Comparison of ENCODE assay signal across 15 cellular contexts in genomic region chrX:18294893-18295292, GRCh38. TPM values are rescaled to one million over a fixed set of nuclear protein-coding genes. Genes with fewer than 3 reads are reported as not detected.
DNase-seq lines count a peak whose midpoint lies in the region; ATAC-seq, FAIRE-seq and TF ChIP-seq lines count a peak whose summit lies in the region.
"Had no signal": no experiment of that assay in that cellular context is flagged by ENCODE, and none has a peak within 500 bp of the region (broad histone marks: within the 10 kb centered on the region; RNA-seq: fewer than 3 reads in every experiment).

No MANE protein-coding gene starts in this region.

- TF ChIP-seq RAD21 in HepG2 (CRISPR knock-in tag; IDR thresholded peaks at IDR 0.05): no peak

- no peak overlapping the region for H3K27ac ChIP-seq in HepG2 (ENCODE audit: extremely low read length, insufficient read depth, low read length)
- H3K27ac ChIP-seq: BLaER1 treated with 17β-estradiol and CSF1 and Interleukin-3, amounts not matched to agents 10 nM and 100 nM had no signal

- no CpG with 5 or more reads among the region's 3 CpGs for WGBS in HepG2 (ENCODE audit: low lambda C conversion rate)

- no peaks in the 10 kb centered on the region for H3K27me3 ChIP-seq in HepG2 (ENCODE audit: control insufficient read depth in 1 of 2, insufficient read depth in 2 of 2, low read length in 2 of 2)

- BruUV-seq in HepG2 (replicated peaks; lab: Mats Ljungman, UMichigan): no TSS peak

- H3K9ac ChIP-seq in HepG2 (ENCODE audit: insufficient read depth, low read depth, low read length): no peak overlapping the region
- H3K9ac ChIP-seq: BLaER1 treated with 17β-estradiol and CSF1 and Interleukin-3, amounts not matched to agents 10 nM and 100 nM had no signal

- FAIRE-seq in HepG2 (lab: Jason Lieb, UNC): no peak
- FAIRE-seq: G401.6, GM12891 had no signal

- H2AFZ ChIP-seq in HepG2 (ENCODE audit: low read length): no peak overlapping the region

- no peak overlapping the region for H3K4me3 ChIP-seq in HepG2 (replicated peaks in 1 of 3; ENCODE audit: insufficient read depth in 1 of 3, low read depth in 2 of 3, low read length in 3 of 3)
- H3K4me3 ChIP-seq: BLaER1 treated with 17β-estradiol and CSF1 and Interleukin-3, amounts not matched to agents 10 nM and 100 nM had no signal

- TF ChIP-seq EP300 in HepG2 (IDR thresholded peaks at IDR 0.05; ENCODE audit: low read depth in 2 of 2, low read length in 2 of 2): no peak
- TF ChIP-seq EP300 in HepG2 (CRISPR knock-in tag; IDR thresholded peaks at IDR 0.05; ENCODE audit: borderline replicate concordance): no peak

- in situ Hi-C loops in HepG2 (cut with HindIII; ENCODE audit: extremely low pct_ligation_motif_present, low pct_unique_long_range_greater_than_20kb): no loop called here

- ATAC-seq in HepG2: no peak
- ATAC-seq: HCT116 had no signal

- no peaks in the 10 kb centered on the region for H3K9me3 ChIP-seq in HepG2 (ENCODE audit: low read length)

- no peak overlapping the region for H3K4me2 ChIP-seq in HepG2 (ENCODE audit: low read depth, low read length)
- H3K4me2 ChIP-seq: BLaER1 treated with 17β-estradiol and CSF1 and Interleukin-3, amounts not matched to agents 10 nM and 100 nM had no signal

- H3K79me2 ChIP-seq in HepG2 (ENCODE audit: insufficient read depth, low read length): no peaks in the 10 kb centered on the region

- DNase-seq in NCI-H82 (lab: John Stamatoyannopoulos, UW) (peak; percentile 1), NCI-H82 treated with DMSO at 0.1 percent for 48 hours (lab: John Stamatoyannopoulos, UW; ENCODE audit: unreplicated experiment) (no peak), ecto neural progenitor cell (ENCODE audit: low spot score) (peak; percentile 39), HepG2 (ENCODE audit: low spot score) (no peak), NCI-H187 (lab: John Stamatoyannopoulos, UW) (no peak)
- no peak for DNase-seq in activated CD8-positive, alpha-beta memory T cell treated with anti-CD3 and anti-CD28 coated beads, Interleukin-2, amount 50 U/mL, for 48 hours
- DNase-seq in stimulated activated CD4-positive, alpha-beta T cell treated with anti-CD3 and anti-CD28 coated beads, Interleukin-1b, Interleukin-23, amount 100 ng/mL, for 48 hours: no peak
- DNase-seq: 8988T; CD4-positive, CD25-positive, alpha-beta regulatory T cell; DMS79; GOT3 had no signal

- CTCF ChIA-PET in HepG2 (lab: Yijun Ruan, JAX; ENCODE audit: low intra/inter-chr PET ratio, low total read pairs): no interaction called here

- no peak for TF ChIP-seq POLR2A in HepG2 (IDR thresholded peaks at IDR 0.05; ENCODE audit: insufficient read depth in 1 of 2, low read depth in 2 of 2, low read length in 2 of 2)

- H4K20me1 ChIP-seq in HepG2 (ENCODE audit: insufficient read depth, low read length): no peaks in the 10 kb centered on the region

- no peak for TF ChIP-seq CTCF in HepG2 (CRISPR knock-in tag; IDR thresholded peaks at IDR 0.05)

- POLR2A ChIA-PET in HepG2 (lab: Yijun Ruan, JAX): no interaction called here

- no peaks in the 10 kb centered on the region for H3K4me1 ChIP-seq in HepG2 (ENCODE audit: insufficient read depth, low read length)
- H3K4me1 ChIP-seq: BLaER1 treated with 17β-estradiol and CSF1 and Interleukin-3, amounts not matched to agents 10 nM and 100 nM had no signal

- H3K36me3 ChIP-seq in HepG2 (replicated peaks in 1 of 2; ENCODE audit: control insufficient read depth in 1 of 2, insufficient read depth in 2 of 2, low read length in 2 of 2): no peaks in the 10 kb centered on the region

- intact Hi-C loops in HepG2 (cut with micrococcal nuclease; ENCODE audit: unreplicated experiment): no loop called here

TF ChIP-seq in HepG2, 621 proteins besides CTCF, POLR2A, EP300 and RAD21:
- TF ChIP-seq ELK4 (CRISPR knock-in tag; IDR thresholded peaks at IDR 0.05; ENCODE audit: borderline replicate concordance) (no peak), ZBTB33 (CRISPR knock-in tag; IDR thresholded peaks at IDR 0.05) (peak; percentile 86)

RNA-seq across cellular contexts. Expression of gene SCML2, which starts 59.6 kb away (rescaled TPM):
- total RNA-seq in HepG2 (2016; rRNA removed; fragmentation: Illumina TruSeq; extraction: Trizol): 7.6 and 8.7 TPM in 2 replicates
- 2.7 and 3.4 TPM in 2 replicates for total RNA-seq in HepG2 (2016; cell fraction: cytosol; rRNA removed; fragmentation: Illumina TruSeq; extraction: Trizol; ENCODE audit: low read depth)
- total RNA-seq in HepG2 (2016; cell fraction: insoluble cytoplasmic fraction; rRNA removed; fragmentation: Illumina TruSeq; extraction: Trizol): 6.9 and 9.9 TPM in 2 replicates
- 3.2 and 3.8 TPM in 2 replicates for total RNA-seq in HepG2 (2016; cell fraction: membrane; rRNA removed; fragmentation: Illumina TruSeq; extraction: Trizol)
- total RNA-seq in HepG2 (2016; cell fraction: nucleus; rRNA removed; fragmentation: Illumina TruSeq; extraction: Trizol): 6.9 and 7.2 TPM in 2 replicates
- 4.5 and 5.1 TPM in 2 replicates for polyA plus RNA-seq in HepG2 (2011; rRNA removed)
- polyA plus RNA-seq in HepG2 (2011; cell fraction: cytosol; rRNA removed): 2.6 and 3.2 TPM in 2 replicates
- 3.9 and 4.4 TPM in 2 replicates for polyA plus RNA-seq in HepG2 (2011; cell fraction: nucleus; rRNA removed)
- 4.2 and 4.4 TPM in 2 replicates for polyA plus RNA-seq in HepG2 (2012)
- polyA plus RNA-seq in HepG2 (2016; cell fraction: cytosol; fragmentation: Illumina TruSeq; extraction: Trizol; ENCODE audit: low read depth): 0.35 and 0.52 TPM in 2 replicates
- polyA plus RNA-seq in HepG2 (2016; cell fraction: insoluble cytoplasmic fraction; fragmentation: Illumina TruSeq; extraction: Trizol; ENCODE audit: low read depth): 9.5 and 13.2 TPM in 2 replicates
- polyA plus RNA-seq in HepG2 (2016; cell fraction: membrane; fragmentation: Illumina TruSeq; extraction: Trizol; ENCODE audit: low read depth): 1.8 and 2.3 TPM in 2 replicates
- polyA plus RNA-seq in HepG2 (2016; cell fraction: nucleus; fragmentation: Illumina TruSeq; extraction: Trizol; ENCODE audit: insufficient read depth, low read depth): 13.4 and 13.9 TPM in 2 replicates
- polyA minus RNA-seq in HepG2 (2011; rRNA and poly(A)+ RNA removed; ENCODE audit: low replicate concordance): 1.1 and 4.9 TPM in 2 replicates
- 3.4 and 3.9 TPM in 2 replicates for polyA minus RNA-seq in HepG2 (2011; cell fraction: cytosol; rRNA and poly(A)+ RNA removed)
- 5.2 and 5.9 TPM in 2 replicates for polyA minus RNA-seq in HepG2 (2011; cell fraction: nucleus; rRNA and poly(A)+ RNA removed)

Comparison
In these comparisons a context has a peak if more than half of its experiments do, and no peak if none do; other contexts are left out.
1. DNase-seq: peak in NCI-H82 (single experiment) and ecto neural progenitor cell (single experiment); none in NCI-H82 treated with DMSO at 0.1 percent for 48 hours (single experiment), HepG2 (single experiment), activated CD8-positive, alpha-beta memory T cell treated with anti-CD3 and anti-CD28 coated beads, Interleukin-2, amount 50 U/mL, for 48 hours (single experiment), stimulated activated CD4-positive, alpha-beta T cell treated with anti-CD3 and anti-CD28 coated beads, Interleukin-1b, Interleukin-23, amount 100 ng/mL, for 48 hours (single experiment) and NCI-H187 (0 of 2).